ENCODE assay signal across 17 cellular contexts in genomic region chr3:31546152-31546551, GRCh38. TPM values are rescaled to one million over a fixed set of nuclear protein-coding genes. Genes with fewer than 3 reads are reported as not detected.
DNase-seq lines count a peak whose midpoint lies in the region; ATAC-seq, FAIRE-seq and TF ChIP-seq lines count a peak whose summit lies in the region.
"Had no signal": no experiment of that assay in that cellular context is flagged by ENCODE, and none has a peak within 500 bp of the region (broad histone marks: within the 10 kb centered on the region; RNA-seq: fewer than 3 reads in every experiment).

No MANE protein-coding gene starts in this region.

- no peak overlapping the region for H2AK5ac ChIP-seq in mesenchymal stem cell (ENCODE audit: low read length, severe bottlenecking)

- CTCF ChIA-PET in CD8-positive, alpha-beta memory T cell (lab: Charles Lee): interaction anchor here (1.0 to 2.4 kb wide), 3 partner anchors 14 to 90 kb away, joined by 3 to 15 read pairs (median 4); partner anchors contain the start of gene STT3B

- in situ Hi-C loops in GM13976 (cut with MboI; ENCODE audit: low sequenced_read_pairs, unreplicated experiment): no loop called here

- no peak overlapping the region for H3K14ac ChIP-seq in mesenchymal stem cell (ENCODE audit: low read length in 2 of 2)

- no peak overlapping the region for H2BK120ac ChIP-seq in mesenchymal stem cell (ENCODE audit: low read depth, low read length)

- H3K4me2 ChIP-seq in mesenchymal stem cell (ENCODE audit: low read length, poor library complexity, severe bottlenecking): no peak overlapping the region

- H3K9me3 Mint-ChIP-seq in effector memory CD8-positive, alpha-beta T cell: no peaks in the 10 kb centered on the region
- H3K9me3 Mint-ChIP-seq in CD8-positive, alpha-beta memory T cell: no peaks in the 10 kb centered on the region
- H3K9me3 Mint-ChIP-seq: activated CD4-positive, alpha-beta T cell treated with anti-CD3 and anti-CD28 coated beads, Interleukin-2, amount 10 ng/mL, durations not matched to agents 24 days and 14 days had no signal

- H3K18ac ChIP-seq in mesenchymal stem cell (ENCODE audit: low read depth in 1 of 2, low read length in 2 of 2): no peak overlapping the region

- H3K27me3 Mint-ChIP-seq in effector memory CD8-positive, alpha-beta T cell: no peaks in the 10 kb centered on the region
- H3K27me3 Mint-ChIP-seq in CD8-positive, alpha-beta memory T cell: no peaks in the 10 kb centered on the region
- H3K27me3 Mint-ChIP-seq: activated CD4-positive, alpha-beta T cell treated with anti-CD3 and anti-CD28 coated beads, Interleukin-2, amount 10 ng/mL, durations not matched to agents 24 days and 14 days had no signal

- H3K4me3 ChIP-seq in mesenchymal stem cell (ENCODE audit: insufficient read depth in 1 of 2, low read depth in 1 of 2, low read length in 2 of 2): no peak overlapping the region
- no peak overlapping the region for H3K4me3 ChIP-seq in effector memory CD4-positive, alpha-beta T cell (ENCODE audit: insufficient read depth, low read depth, low read length, poor library complexity, severe bottlenecking)
- no peak overlapping the region for H3K4me3 ChIP-seq in CD8-positive, alpha-beta memory T cell (ENCODE audit: low read length)

- H3K4me3 Mint-ChIP-seq in effector memory CD8-positive, alpha-beta T cell: peak overlapping the region; percentile 20 to 31
- H3K4me3 Mint-ChIP-seq in CD8-positive, alpha-beta memory T cell: peak overlapping the region in 2 of 7 donors; percentile 44 to 52
- H3K4me3 Mint-ChIP-seq: activated CD4-positive, alpha-beta T cell treated with anti-CD3 and anti-CD28 coated beads, Interleukin-2, amount 10 ng/mL, durations not matched to agents 24 days and 14 days had no signal

- no peak for TF ChIP-seq CTCF in GM13976 (IDR thresholded peaks at IDR 0.05; ENCODE audit: borderline replicate concordance, control extremely low read depth, extremely low read depth, insufficient read depth, missing control alignments)

- no CpG with 5 or more reads among the region's 1 CpG for WGBS in mesenchymal stem cell

- H3K9me3 ChIP-seq in mesenchymal stem cell (ENCODE audit: control insufficient read depth, low read length): no peaks in the 10 kb centered on the region
- no peaks in the 10 kb centered on the region for H3K9me3 ChIP-seq in effector memory CD4-positive, alpha-beta T cell (ENCODE audit: control insufficient read depth, low read length)
- H3K9me3 ChIP-seq in CD8-positive, alpha-beta memory T cell (ENCODE audit: low read length): no peaks in the 10 kb centered on the region
- H3K9me3 ChIP-seq: BE2C had no signal

- H2BK5ac ChIP-seq in mesenchymal stem cell (ENCODE audit: low read depth, low read length, poor library complexity, severe bottlenecking): no peak overlapping the region

- no peak overlapping the region for H3K4ac ChIP-seq in mesenchymal stem cell (ENCODE audit: low read depth in 1 of 2, low read length in 2 of 2)

- H3K9ac ChIP-seq in mesenchymal stem cell (ENCODE audit: low read length): peak overlapping the region; percentile 79

- no peak overlapping the region for H2BK15ac ChIP-seq in mesenchymal stem cell (ENCODE audit: low read depth, poor library complexity, severe bottlenecking)

- peaks cover 57 to 77% of the 10 kb centered on the region in 2 donors for H3K4me1 Mint-ChIP-seq in effector memory CD8-positive, alpha-beta T cell (ENCODE audit: low read depth in 2 of 2)
- H3K4me1 Mint-ChIP-seq in CD8-positive, alpha-beta memory T cell: peaks cover 80 to 94% (median 92%) of the 10 kb centered on the region in 3 donors

- no peak overlapping the region for H2BK12ac ChIP-seq in mesenchymal stem cell (ENCODE audit: low read length in 2 of 2)

- H3K23ac ChIP-seq in mesenchymal stem cell (ENCODE audit: low read length in 2 of 2): no peak overlapping the region

- no peak for TF ChIP-seq POLR2A in GM12891 (IDR thresholded peaks at IDR 0.05; ENCODE audit: low read depth, low read length)

- DNase-seq in AG08396 (ENCODE audit: low spot score) (peak; percentile 34), GM12891 (ENCODE audit: insufficient read length, low spot score) (no peak), mesenchymal stem cell (peak; percentile 37), GM13976 (ENCODE audit: low spot score) (no peak)
- DNase-seq in effector memory CD8-positive, alpha-beta T cell: no peak
- no peak for DNase-seq in effector memory CD4-positive, alpha-beta T cell
- no peak for DNase-seq in CD8-positive, alpha-beta memory T cell
- DNase-seq: activated CD4-positive, alpha-beta T cell treated with anti-CD3 and anti-CD28 coated beads, Interleukin-2, amount 10 ng/mL, durations not matched to agents 24 days and 14 days; activated effector memory CD4-positive, alpha-beta T cell treated with Interleukin-2 at 50 U/mL for 16 hours; BE2C; GF-D8; NCI-H1092 treated with DMSO at 0.1 percent for 48 hours; NCI-H446; stimulated activated CD4-positive, alpha-beta T cell treated with anti-CD3 and anti-CD28 coated beads, Interleukin-2, amount 100 ng/mL, for 48 hours had no signal

- POLR2A ChIA-PET in CD8-positive, alpha-beta memory T cell (lab: Charles Lee): interaction anchor here (0.9 kb wide), 1 partner anchor 13 kb away, joined by 4 read pairs; the partner anchor contains the start of gene STT3B

- H4K91ac ChIP-seq in mesenchymal stem cell (ENCODE audit: low read length): no peak overlapping the region

- no peaks in the 10 kb centered on the region for H3K4me1 ChIP-seq in mesenchymal stem cell (ENCODE audit: control insufficient read depth, insufficient read depth, low read depth, low read length)
- peaks cover 20% of the 10 kb centered on the region for H3K4me1 ChIP-seq in effector memory CD4-positive, alpha-beta T cell (ENCODE audit: control insufficient read depth, insufficient read depth, low read length, poor library complexity, severe bottlenecking)
- H3K4me1 ChIP-seq in CD8-positive, alpha-beta memory T cell (ENCODE audit: insufficient read depth, low read length): peaks cover 38% of the 10 kb centered on the region
- H3K4me1 ChIP-seq: BE2C had no signal

- peaks cover 11% of the 10 kb centered on the region for H3K36me3 Mint-ChIP-seq in effector memory CD8-positive, alpha-beta T cell (ENCODE audit: insufficient read depth)
- peaks cover 0 to 8% (median under 1%) of the 10 kb centered on the region in 3 donors for H3K36me3 Mint-ChIP-seq in CD8-positive, alpha-beta memory T cell

- no peak overlapping the region for H3K27ac ChIP-seq in mesenchymal stem cell (ENCODE audit: low read length, poor library complexity, severe bottlenecking)
- H3K27ac ChIP-seq in effector memory CD4-positive, alpha-beta T cell (ENCODE audit: insufficient read depth, low read length, poor library complexity, severe bottlenecking): no peak overlapping the region
- no peak overlapping the region for H3K27ac ChIP-seq in CD8-positive, alpha-beta memory T cell (ENCODE audit: low read depth, low read length)

- H3K27me3 ChIP-seq in mesenchymal stem cell (ENCODE audit: control insufficient read depth in 1 of 2, insufficient read depth in 1 of 2, low read length in 2 of 2): no peaks in the 10 kb centered on the region
- no peaks in the 10 kb centered on the region for H3K27me3 ChIP-seq in effector memory CD4-positive, alpha-beta T cell (replicated peaks; ENCODE audit: control insufficient read depth, insufficient read depth, low read length, poor library complexity, severe bottlenecking)
- no peaks in the 10 kb centered on the region for H3K27me3 ChIP-seq in CD8-positive, alpha-beta memory T cell (ENCODE audit: insufficient read depth, low read length, poor library complexity, severe bottlenecking)
- H3K27me3 ChIP-seq: BE2C had no signal

- peak; percentile 56 for FAIRE-seq in GM12891 (lab: Jason Lieb, UNC)
- FAIRE-seq: bronchial epithelial cell had no signal

- H4K8ac ChIP-seq in mesenchymal stem cell (ENCODE audit: low read length): no peak overlapping the region

- H2AFZ ChIP-seq in mesenchymal stem cell (ENCODE audit: low read depth, low read length): no peak overlapping the region

- peaks cover 0 to 6% of the 10 kb centered on the region in 2 experiments for H3K36me3 ChIP-seq in mesenchymal stem cell (ENCODE audit: control insufficient read depth in 1 of 2, insufficient read depth in 2 of 2, low read depth in 1 of 2, low read length in 2 of 2)
- H3K36me3 ChIP-seq in effector memory CD4-positive, alpha-beta T cell (ENCODE audit: control insufficient read depth, insufficient read depth, low read length): no peaks in the 10 kb centered on the region
- H3K36me3 ChIP-seq in CD8-positive, alpha-beta memory T cell (ENCODE audit: insufficient read depth, low read length): no peaks in the 10 kb centered on the region
- H3K36me3 ChIP-seq: BE2C had no signal

- peaks cover 1% of the 10 kb centered on the region for H3K79me1 ChIP-seq in mesenchymal stem cell (replicated peaks; ENCODE audit: low read length, poor library complexity, severe bottlenecking)

- H3K27ac Mint-ChIP-seq in effector memory CD8-positive, alpha-beta T cell: peak overlapping the region in 1 of 2 donors; percentile 19
- H3K27ac Mint-ChIP-seq in CD8-positive, alpha-beta memory T cell: peak overlapping the region in 4 of 8 donors; percentile 9 to 74 (median 38)
- H3K27ac Mint-ChIP-seq: activated CD4-positive, alpha-beta T cell treated with anti-CD3 and anti-CD28 coated beads, Interleukin-2, amount 10 ng/mL, durations not matched to agents 24 days and 14 days had no signal

- ATAC-seq in effector memory CD8-positive, alpha-beta T cell (replicated peaks): no peak
- ATAC-seq in HG03442 (IDR thresholded peaks at IDR 0.05; ENCODE audit: unreplicated experiment): no peak
- ATAC-seq: Panc1 had no signal

TF ChIP-seq in GM12891, 5 proteins besides CTCF, POLR2A, EP300 and RAD21:
- TF ChIP-seq POU2F2 (IDR thresholded peaks at IDR 0.05; ENCODE audit: low read depth, low read length) (no peak), POLR2AphosphoS5 (IDR thresholded peaks at IDR 0.05; ENCODE audit: low read depth, low read length) (no peak), TAF1 (IDR thresholded peaks at IDR 0.05; ENCODE audit: low read depth, low read length) (no peak), PAX5 (IDR thresholded peaks at IDR 0.05; ENCODE audit: insufficient read depth, low read length, severe bottlenecking) (no peak), SPI1 (IDR thresholded peaks at IDR 0.05; ENCODE audit: low read depth, low read length) (no peak)

RNA-seq across cellular contexts. Expression of gene STT3B, which starts 13.4 kb away (rescaled TPM):
- polyA plus RNA-seq in GM12891 (2012; ENCODE audit: low read depth, missing spikeins): 65.3 TPM
- polyA plus RNA-seq in mesenchymal stem cell (2013, experiment 1 of 2): 104 TPM
- 107 TPM for polyA plus RNA-seq in mesenchymal stem cell (2013, experiment 2 of 2)
- total RNA-seq in CD8-positive, alpha-beta memory T cell: 100 to 1,000 TPM; 107 to 116 TPM
- 137 TPM for polyA plus RNA-seq in CD8-positive, alpha-beta memory T cell

Comparison
In these comparisons a context has a peak if more than half of its experiments do, and no peak if none do; other contexts are left out.
1. DNase-seq: peak in AG08396 (single experiment) and mesenchymal stem cell (single experiment); none in GM12891 (single experiment), effector memory CD8-positive, alpha-beta T cell (0 of 3), GM13976 (single experiment), effector memory CD4-positive, alpha-beta T cell (0 of 3) and CD8-positive, alpha-beta memory T cell (0 of 5).